8 cellular contexts compared by ENCODE assay signal in the genomic region with DNA sequence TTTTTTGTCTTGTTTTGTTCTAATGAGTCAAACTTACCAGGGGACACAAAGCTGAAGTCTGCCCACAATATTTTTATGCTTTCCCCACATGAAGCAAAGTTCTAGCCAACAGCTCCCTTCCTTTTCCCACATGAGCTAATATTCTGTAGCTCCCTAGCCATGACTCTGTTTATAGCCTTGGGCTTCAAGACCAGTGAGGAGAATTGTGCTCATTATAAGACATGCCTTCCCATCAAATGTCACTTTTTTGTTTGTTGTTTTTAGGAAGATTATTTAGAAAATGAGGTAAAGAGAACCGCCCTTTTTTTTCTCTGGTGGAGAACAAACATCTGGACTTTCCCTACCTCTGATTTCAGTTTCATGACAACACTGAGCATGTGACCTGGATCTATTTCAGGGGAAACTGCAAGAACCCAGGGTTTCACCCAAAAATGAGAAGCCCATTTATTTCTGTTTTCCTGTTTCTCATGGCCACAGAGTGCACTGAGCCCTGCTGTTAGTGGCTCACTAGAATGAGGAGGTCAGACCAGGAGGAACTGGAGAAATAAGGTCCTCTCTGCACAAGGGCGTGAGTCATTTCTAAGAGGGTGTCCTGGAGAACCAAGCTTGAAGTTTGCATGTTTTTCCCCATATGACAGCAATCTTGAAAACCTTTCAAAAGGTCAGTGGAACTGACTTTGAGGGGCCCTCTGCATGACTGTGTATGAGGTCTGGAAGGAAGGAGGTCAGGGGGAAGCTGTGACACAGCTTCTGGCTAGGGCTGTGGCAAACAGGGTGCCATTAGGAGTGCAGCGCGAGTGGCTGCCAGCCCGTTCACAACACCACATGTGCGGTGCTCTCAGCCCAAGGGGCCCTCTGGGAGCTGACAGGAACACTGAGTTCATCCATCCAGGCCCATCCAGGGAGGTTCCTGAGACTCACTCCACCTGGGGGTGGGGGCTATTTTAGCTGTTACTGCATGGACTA. TPM values are rescaled to one million over a fixed set of nuclear protein-coding genes. Genes with fewer than 3 reads are reported as not detected.
DNase-seq lines count a peak whose midpoint lies in the region; ATAC-seq and TF ChIP-seq lines count a peak whose summit lies in the region.

No MANE protein-coding gene starts in this region.

- H3K23ac ChIP-seq in neuronal stem cell (ENCODE audit: low read depth, low read length, poor library complexity), result no peak overlapping the region

- WGBS in neuronal stem cell (ENCODE audit: extremely low coverage in 2 of 2, insufficient read length in 2 of 2, insufficient replicate concordance in 1 of 2), 2 donors, result no CpG with 5 or more reads among the region's 6 CpGs

- ATAC-seq in GM18867 (IDR thresholded peaks at IDR 0.05; ENCODE audit: unreplicated experiment) (peak; percentile 78), HG02973 (IDR thresholded peaks at IDR 0.05; ENCODE audit: unreplicated experiment) (peak; percentile 77)

- no peak overlapping the region for H2BK120ac ChIP-seq in neuronal stem cell (ENCODE audit: low read depth, low read length)

- H2BK15ac ChIP-seq in neuronal stem cell (ENCODE audit: low read length), result no peak overlapping the region

- H3K18ac ChIP-seq in neuronal stem cell (ENCODE audit: low read length), result no peak overlapping the region

- peak; percentile 28 for DNase-seq in AG08396 (ENCODE audit: low spot score)
- DNase-seq in kidney tubule cell (ENCODE audit: low spot score), result peak; percentile 4
- no peak for DNase-seq in putamen (ENCODE audit: low spot score)
- no peak for DNase-seq in WERI-Rb-1
- DNase-seq in neuronal stem cell (ENCODE audit: low spot score), result no peak

- H2AK5ac ChIP-seq in neuronal stem cell (ENCODE audit: low read depth, low read length), result no peak overlapping the region

- H3K4me2 ChIP-seq in neuronal stem cell (ENCODE audit: insufficient read depth, low read length, poor library complexity, severe bottlenecking), result no peak overlapping the region

- H3K36me3 Mint-ChIP-seq in T-helper 1 cell treated with Interleukin-12 subunit alpha and Interleukin-12 subunit beta and Interleukin-4 antibody, amounts not matched to agents 30 μg/mL and 1 μg/mL, for 36 hours (ENCODE audit: low read depth), result peaks cover 16% of the 10 kb centered on the region

- H3K9ac ChIP-seq in neuronal stem cell (ENCODE audit: low read depth, low read length, poor library complexity), result no peak overlapping the region

- no peak for TF ChIP-seq CTCF in WERI-Rb-1 (IDR thresholded peaks at IDR 0.05; ENCODE audit: low read depth, low read length)

- no peak overlapping the region for H3K14ac ChIP-seq in neuronal stem cell (ENCODE audit: low read length)

- no peaks in the 10 kb centered on the region for H3K79me1 ChIP-seq in neuronal stem cell (ENCODE audit: low read depth, low read length)

- peaks cover 3% of the 10 kb centered on the region for H3K9me3 Mint-ChIP-seq in T-helper 1 cell treated with Interleukin-12 subunit alpha and Interleukin-12 subunit beta and Interleukin-4 antibody, amounts not matched to agents 30 μg/mL and 1 μg/mL, for 36 hours

- no peak overlapping the region for H3K4me3 ChIP-seq in WERI-Rb-1 (ENCODE audit: low read depth, low read length)
- no peak overlapping the region for H3K4me3 ChIP-seq in neuronal stem cell (ENCODE audit: low read length in 2 of 2)

- no peak overlapping the region for H3K27ac ChIP-seq in WERI-Rb-1
- H3K27ac ChIP-seq in neuronal stem cell (replicated peaks; ENCODE audit: low read length), result no peak overlapping the region

- H3K27ac Mint-ChIP-seq in T-helper 1 cell treated with Interleukin-12 subunit alpha and Interleukin-12 subunit beta and Interleukin-4 antibody, amounts not matched to agents 30 μg/mL and 1 μg/mL, for 36 hours, result peak overlapping the region; percentile 86

- H3K4me1 ChIP-seq in neuronal stem cell (ENCODE audit: control insufficient read depth in 2 of 2, insufficient read depth in 1 of 2, low read depth in 1 of 2, low read length in 2 of 2), result no peaks in the 10 kb centered on the region

- H2AFZ ChIP-seq in neuronal stem cell (ENCODE audit: low read length), result no peak overlapping the region

- no peak overlapping the region for H4K91ac ChIP-seq in neuronal stem cell (ENCODE audit: low read depth, low read length, poor library complexity)

- H3K27me3 ChIP-seq in WERI-Rb-1 (ENCODE audit: insufficient read depth, low read depth, severe bottlenecking) (no peaks in the 10 kb centered on the region), neuronal stem cell (ENCODE audit: control insufficient read depth in 3 of 3, insufficient read depth in 3 of 3, low read depth in 1 of 3, low read length in 3 of 3) (no peaks in the 10 kb centered on the region)

- H3K4me1 Mint-ChIP-seq in T-helper 1 cell treated with Interleukin-12 subunit alpha and Interleukin-12 subunit beta and Interleukin-4 antibody, amounts not matched to agents 30 μg/mL and 1 μg/mL, for 36 hours (ENCODE audit: low read depth), result peaks cover 32% of the 10 kb centered on the region

- no peaks in the 10 kb centered on the region for H3K36me3 ChIP-seq in WERI-Rb-1
- H3K36me3 ChIP-seq in neuronal stem cell (replicated peaks in 1 of 2; ENCODE audit: control insufficient read depth in 2 of 2, insufficient read depth in 2 of 2, low read length in 2 of 2), result no peaks in the 10 kb centered on the region

- no peak overlapping the region for H2BK12ac ChIP-seq in neuronal stem cell (ENCODE audit: low read length)

- no peak overlapping the region for H3K4ac ChIP-seq in neuronal stem cell (ENCODE audit: low read length)

- H3K27me3 Mint-ChIP-seq in T-helper 1 cell treated with Interleukin-12 subunit alpha and Interleukin-12 subunit beta and Interleukin-4 antibody, amounts not matched to agents 30 μg/mL and 1 μg/mL, for 36 hours (ENCODE audit: low read depth), result no peaks in the 10 kb centered on the region

- H3K9me3 ChIP-seq in WERI-Rb-1 (ENCODE audit: severe bottlenecking) (no peaks in the 10 kb centered on the region), neuronal stem cell (replicated peaks in 1 of 2; ENCODE audit: control insufficient read depth in 2 of 2, insufficient read depth in 1 of 2, low read depth in 1 of 2, low read length in 2 of 2) (no peaks in the 10 kb centered on the region)

- H4K8ac ChIP-seq in neuronal stem cell (ENCODE audit: low read depth, low read length), result no peak overlapping the region

- no peak overlapping the region for H2BK5ac ChIP-seq in neuronal stem cell (ENCODE audit: low read length)

- peak overlapping the region; percentile 46 for H3K4me3 Mint-ChIP-seq in T-helper 1 cell treated with Interleukin-12 subunit alpha and Interleukin-12 subunit beta and Interleukin-4 antibody, amounts not matched to agents 30 μg/mL and 1 μg/mL, for 36 hours

RNA-seq across cellular contexts. Expression of a gene that starts 55.1 kb away (rescaled TPM):
- 2.4 TPM for polyA plus RNA-seq in neuronal stem cell (2013, experiment 1 of 2)
- polyA plus RNA-seq in neuronal stem cell (2013, experiment 2 of 2), result 2.5 TPM

Comparison
In these comparisons a context has a peak if more than half of its experiments do, and no peak if none do; other contexts are left out.
1. DNase-seq: peak in AG08396 (single experiment) and kidney tubule cell (single experiment); none in putamen (single experiment), WERI-Rb-1 (single experiment) and neuronal stem cell (single experiment).